In genomic region chr13:42068886-42069285, GRCh38 we compare ENCODE assay signal across 24 cellular contexts.
DNase-seq lines count a peak whose midpoint lies in the region; ATAC-seq and FAIRE-seq lines count a peak whose summit lies in the region.
"Had no signal": no experiment of that assay in that cellular context is flagged by ENCODE, and none has a peak within 500 bp of the region (broad histone marks: within the 10 kb centered on the region; RNA-seq: fewer than 3 reads in every experiment).

No MANE protein-coding gene starts in this region.

- in situ Hi-C loops in KBM-7 (cut with MboI; ENCODE audit: low pct_unique_long_range_greater_than_20kb, low sequenced_read_pairs), result no loop called here

- peak; percentile 7 for DNase-seq in Ammon's horn (ENCODE audit: low spot score)
- peak; percentile 38 for DNase-seq in KBM-7
- peak; percentile 52 for DNase-seq in NOMO-1 treated with DMSO at 0.1 percent for 48 hours (lab: John Stamatoyannopoulos, UW; ENCODE audit: unreplicated experiment)
- DNase-seq in activated CD4-positive, alpha-beta T cell treated with anti-CD3 and anti-CD28 coated beads, Interleukin-2, amount 50 U/mL, for 1 hour, result no peak
- no peak for DNase-seq in globus pallidus (ENCODE audit: low spot score)
- DNase-seq in stimulated activated naive CD4-positive, alpha-beta T cell (lab: John Stamatoyannopoulos, UW), result no peak
- DNase-seq: CD4-positive, alpha-beta T cell; COR-L47; DMS79; Karpas-422; NCI-H1105; NCI-H146; NCI-H2029 treated with DMSO at 0.1 percent for 48 hours; NCI-H226; NCI-H510A treated with DMSO at 0.1 percent for 48 hours; NCI-H748 treated with DMSO at 0.1 percent for 48 hours; NK-92 treated with Interleukin-12 subunit alpha and Interleukin-12 subunit beta, amount 100 ng/mL, for 24 hours; PC-3; Right ventricle myocardium superior had no signal

- no peak for ATAC-seq in HG02588 (IDR thresholded peaks at IDR 0.05; ENCODE audit: unreplicated experiment)
- ATAC-seq: A549, PC-3 had no signal

- FAIRE-seq in endometrium (lab: Jason Lieb, UNC), result peak; percentile 96
- FAIRE-seq: A549, GM19239, H54 had no signal

Comparison
In these comparisons a context has a peak if more than half of its experiments do, and no peak if none do; other contexts are left out.
1. DNase-seq: peak in Ammon's horn (single experiment), KBM-7 (single experiment) and NOMO-1 treated with DMSO at 0.1 percent for 48 hours (single experiment); none in activated CD4-positive, alpha-beta T cell treated with anti-CD3 and anti-CD28 coated beads, Interleukin-2, amount 50 U/mL, for 1 hour (single experiment), globus pallidus (single experiment) and stimulated activated naive CD4-positive, alpha-beta T cell (0 of 6).